8 cellular contexts compared by ENCODE assay signal in genomic region chr6:3247255-3248146, GRCh38. TPM values are rescaled to one million over a fixed set of nuclear protein-coding genes. Genes with fewer than 3 reads are reported as not detected.
DNase-seq lines count a peak whose midpoint lies in the region; ATAC-seq and TF ChIP-seq lines count a peak whose summit lies in the region.

No MANE protein-coding gene starts in this region.

- no peaks in the 10 kb centered on the region for H4K20me1 ChIP-seq in GM23248 (ENCODE audit: insufficient read depth)

- DNase-seq in GM23248 (peak; percentile 91), glutamatergic neuron (peak; percentile 75), progenitor cell of endocrine pancreas (ENCODE audit: low spot score, unreplicated experiment) (peak; percentile 29), natural killer cell (no peak)
- DNase-seq in activated T-helper 2 cell treated with anti-CD3 and anti-CD28 coated beads, Interferon-gamma antibody, Interleukin-2, Interleukin-4, amounts not matched to agents 10 μg/mL and 5 μg/mL and 100 μg/mL, durations not matched to agents 14 hours and 24 hours and 36 hours (ENCODE audit: low spot score), result no peak

- ATAC-seq in GM21381 (IDR thresholded peaks at IDR 0.05; ENCODE audit: unreplicated experiment) (no peak), HG02763 (IDR thresholded peaks at IDR 0.05; ENCODE audit: unreplicated experiment) (no peak), natural killer cell (no peak)

- H2AFZ ChIP-seq in GM23248, result peak overlapping the region; percentile 88

- peaks cover 7% of the 10 kb centered on the region for H3K36me3 Mint-ChIP-seq in glutamatergic neuron (ENCODE audit: unreplicated experiment)
- peaks cover 5% of the 10 kb centered on the region for H3K36me3 Mint-ChIP-seq in progenitor cell of endocrine pancreas (ENCODE audit: insufficient read depth)
- no peaks in the 10 kb centered on the region for H3K36me3 Mint-ChIP-seq in activated T-helper 2 cell treated with anti-CD3 and anti-CD28 coated beads, Interferon-gamma antibody, Interleukin-2, Interleukin-4, amounts not matched to agents 10 μg/mL and 5 μg/mL and 100 μg/mL, durations not matched to agents 14 hours and 24 hours and 36 hours (ENCODE audit: low read depth)
- H3K36me3 Mint-ChIP-seq in natural killer cell, result no peaks in the 10 kb centered on the region

- 6 to 10% methylated on average over 36 of the region's 36 CpGs for WGBS in GM23248 (ENCODE audit: low coverage in 1 of 2, low lambda C conversion rate in 2 of 2, missing lambda C conversion rate in 2 of 2), 2 experiments

- H3K79me2 ChIP-seq in GM23248 (ENCODE audit: insufficient read depth), result no peaks in the 10 kb centered on the region

- peaks cover 4% of the 10 kb centered on the region for H3K27me3 Mint-ChIP-seq in glutamatergic neuron (ENCODE audit: unreplicated experiment)
- peaks cover 37% of the 10 kb centered on the region for H3K27me3 Mint-ChIP-seq in progenitor cell of endocrine pancreas
- peaks cover 57% of the 10 kb centered on the region for H3K27me3 Mint-ChIP-seq in activated T-helper 2 cell treated with anti-CD3 and anti-CD28 coated beads, Interferon-gamma antibody, Interleukin-2, Interleukin-4, amounts not matched to agents 10 μg/mL and 5 μg/mL and 100 μg/mL, durations not matched to agents 14 hours and 24 hours and 36 hours (ENCODE audit: low read depth)
- H3K27me3 Mint-ChIP-seq in natural killer cell (ENCODE audit: low read depth in 2 of 2), result peaks cover 48 to 61% of the 10 kb centered on the region in 2 donors

- H3K4me3 ChIP-seq in GM23248, result peak overlapping the region; percentile 65

- H3F3A ChIP-seq in GM23248 (ENCODE audit: insufficient read depth), result peaks cover 16% of the 10 kb centered on the region

- no peaks in the 10 kb centered on the region for H3K9me3 ChIP-seq in GM23248 (ENCODE audit: low read depth)

- H3K27me3 ChIP-seq in GM23248 (replicated peaks; ENCODE audit: insufficient read depth), result no peaks in the 10 kb centered on the region

- TF ChIP-seq CTCF in VCaP (conservative IDR thresholded peaks at IDR 0.05) (no peak), glutamatergic neuron (IDR thresholded peaks at IDR 0.05; ENCODE audit: partially characterized antibody, unreplicated experiment) (no peak), progenitor cell of endocrine pancreas (IDR thresholded peaks at IDR 0.05; ENCODE audit: unreplicated experiment) (no peak), natural killer cell (IDR thresholded peaks at IDR 0.05) (no peak)

- H3K27ac ChIP-seq in GM23248, result peak overlapping the region; percentile 86
- peak overlapping the region; percentile 46; the same call in 1 of the 2 replicates for H3K27ac ChIP-seq in VCaP

- no peaks in the 10 kb centered on the region for H3K9me2 ChIP-seq in GM23248 (ENCODE audit: insufficient read depth)

- peak overlapping the region; percentile 79 for H3K9ac ChIP-seq in GM23248

- no peaks in the 10 kb centered on the region for H3K36me3 ChIP-seq in GM23248 (ENCODE audit: low read depth)

- H3K4me2 ChIP-seq in GM23248 (ENCODE audit: unreplicated experiment), result peak overlapping the region; percentile 91

- in situ Hi-C loops in GM23248 (cut with MboI), result no loop called here

- H3K4me3 Mint-ChIP-seq in glutamatergic neuron (ENCODE audit: unreplicated experiment) (peak overlapping the region; percentile 61), progenitor cell of endocrine pancreas (ENCODE audit: low read depth) (peak overlapping the region; percentile 51), natural killer cell (no peak overlapping the region)
- H3K4me3 Mint-ChIP-seq in activated T-helper 2 cell treated with anti-CD3 and anti-CD28 coated beads, Interferon-gamma antibody, Interleukin-2, Interleukin-4, amounts not matched to agents 10 μg/mL and 5 μg/mL and 100 μg/mL, durations not matched to agents 14 hours and 24 hours and 36 hours (ENCODE audit: low read depth), result no peak overlapping the region

- H3K4me1 Mint-ChIP-seq in glutamatergic neuron (ENCODE audit: low read depth, unreplicated experiment) (peaks cover 29% of the 10 kb centered on the region), progenitor cell of endocrine pancreas (ENCODE audit: low read depth) (peaks cover 19% of the 10 kb centered on the region), natural killer cell (peaks cover 8 to 12% of the 10 kb centered on the region in 2 donors)
- H3K4me1 Mint-ChIP-seq in activated T-helper 2 cell treated with anti-CD3 and anti-CD28 coated beads, Interferon-gamma antibody, Interleukin-2, Interleukin-4, amounts not matched to agents 10 μg/mL and 5 μg/mL and 100 μg/mL, durations not matched to agents 14 hours and 24 hours and 36 hours (ENCODE audit: low read depth), result peaks cover 6% of the 10 kb centered on the region

- intact Hi-C loops in activated T-helper 2 cell treated with anti-CD3 and anti-CD28 coated beads, Interferon-gamma antibody, Interleukin-2, Interleukin-4, amounts not matched to agents 10 μg/mL and 5 μg/mL and 100 μg/mL, durations not matched to agents 14 hours and 24 hours and 36 hours (cut with micrococcal nuclease), result no loop called here
- intact Hi-C loops in natural killer cell (cut with micrococcal nuclease), result no loop called here

- H3K4me1 ChIP-seq in GM23248 (ENCODE audit: insufficient read depth), result peaks cover 18% of the 10 kb centered on the region

- H3K27ac Mint-ChIP-seq in glutamatergic neuron (ENCODE audit: unreplicated experiment) (peak overlapping the region; percentile 86), progenitor cell of endocrine pancreas (peak overlapping the region; percentile 91), natural killer cell (no peak overlapping the region)
- H3K27ac Mint-ChIP-seq in activated T-helper 2 cell treated with anti-CD3 and anti-CD28 coated beads, Interferon-gamma antibody, Interleukin-2, Interleukin-4, amounts not matched to agents 10 μg/mL and 5 μg/mL and 100 μg/mL, durations not matched to agents 14 hours and 24 hours and 36 hours, result no peak overlapping the region

- H3K9me3 Mint-ChIP-seq in glutamatergic neuron (ENCODE audit: unreplicated experiment) (peaks cover 4% of the 10 kb centered on the region), progenitor cell of endocrine pancreas (ENCODE audit: low read depth) (peaks cover 5% of the 10 kb centered on the region), natural killer cell (no peaks in the 10 kb centered on the region)
- no peaks in the 10 kb centered on the region for H3K9me3 Mint-ChIP-seq in activated T-helper 2 cell treated with anti-CD3 and anti-CD28 coated beads, Interferon-gamma antibody, Interleukin-2, Interleukin-4, amounts not matched to agents 10 μg/mL and 5 μg/mL and 100 μg/mL, durations not matched to agents 14 hours and 24 hours and 36 hours

RNA-seq across cellular contexts. Expression of gene PSMG4, which starts 11.2 kb away (rescaled TPM):
- 20.0 and 24.5 TPM in 2 replicates for total RNA-seq in GM23248 (2014; rRNA removed; shearing (Covaris generic))
- polyA plus RNA-seq in GM23248 (2016; fragmentation: Nextera tagmentation; extraction: Ambion mirVana), result 46.9 and 47.1 TPM in 2 replicates
- total RNA-seq in glutamatergic neuron (ENCODE audit: unreplicated experiment) (37.2 TPM), progenitor cell of endocrine pancreas (17.7 and 18.9 TPM in 2 replicates), natural killer cell (10 to 100 TPM in 2 of 3 donors, 1 to 10 TPM in 1; 8.3 to 15.3 (median 11.3) TPM)
- 26.4 and 30.9 TPM in 2 replicates for total RNA-seq in activated T-helper 2 cell treated with anti-CD3 and anti-CD28 coated beads, Interferon-gamma antibody, Interleukin-2, Interleukin-4, amounts not matched to agents 10 μg/mL and 5 μg/mL and 100 μg/mL, durations not matched to agents 14 hours and 24 hours and 36 hours

RNA-seq across cellular contexts. Expression of gene TUBB2B, which starts 20.0 kb away (rescaled TPM):
- total RNA-seq in GM23248 (2014; rRNA removed; shearing (Covaris generic)), result 8.5 and 10.4 TPM in 2 replicates
- 8.1 and 9.0 TPM in 2 replicates for polyA plus RNA-seq in GM23248 (2016; fragmentation: Nextera tagmentation; extraction: Ambion mirVana)
- total RNA-seq in glutamatergic neuron (ENCODE audit: unreplicated experiment) (1,777 TPM), progenitor cell of endocrine pancreas (268 and 276 TPM in 2 replicates), natural killer cell (under 1 TPM in 2 of 3 donors, not detected in 1; 0.66 to 0.75 TPM)
- total RNA-seq in activated T-helper 2 cell treated with anti-CD3 and anti-CD28 coated beads, Interferon-gamma antibody, Interleukin-2, Interleukin-4, amounts not matched to agents 10 μg/mL and 5 μg/mL and 100 μg/mL, durations not matched to agents 14 hours and 24 hours and 36 hours, result 0.41 and 0.60 TPM in 2 replicates

Comparison
In these comparisons a context has a peak if more than half of its experiments do, and no peak if none do; other contexts are left out.
1. DNase-seq: peak in GM23248 (single experiment), glutamatergic neuron (single experiment) and progenitor cell of endocrine pancreas (single experiment); none in activated T-helper 2 cell treated with anti-CD3 and anti-CD28 coated beads, Interferon-gamma antibody, Interleukin-2, Interleukin-4, amounts not matched to agents 10 μg/mL and 5 μg/mL and 100 μg/mL, durations not matched to agents 14 hours and 24 hours and 36 hours (single experiment) and natural killer cell (single experiment).
2. H3K27ac Mint-ChIP-seq: peak in glutamatergic neuron (single experiment) and progenitor cell of endocrine pancreas (single experiment); none in activated T-helper 2 cell treated with anti-CD3 and anti-CD28 coated beads, Interferon-gamma antibody, Interleukin-2, Interleukin-4, amounts not matched to agents 10 μg/mL and 5 μg/mL and 100 μg/mL, durations not matched to agents 14 hours and 24 hours and 36 hours (single experiment) and natural killer cell (0 of 2).
3. H3K4me3 Mint-ChIP-seq: peak in glutamatergic neuron (single experiment) and progenitor cell of endocrine pancreas (single experiment); none in activated T-helper 2 cell treated with anti-CD3 and anti-CD28 coated beads, Interferon-gamma antibody, Interleukin-2, Interleukin-4, amounts not matched to agents 10 μg/mL and 5 μg/mL and 100 μg/mL, durations not matched to agents 14 hours and 24 hours and 36 hours (single experiment) and natural killer cell (single experiment).
4. RNA of gene TUBB2B, which starts 20.0 kb away (total RNA-seq): 1,777 TPM in glutamatergic neuron (single experiment) and 268 to 276 TPM in progenitor cell of endocrine pancreas; 8.5 to 10.4 TPM in GM23248, 0.66 to 0.75 TPM in natural killer cell and 0.41 to 0.60 TPM in activated T-helper 2 cell treated with anti-CD3 and anti-CD28 coated beads, Interferon-gamma antibody, Interleukin-2, Interleukin-4, amounts not matched to agents 10 μg/mL and 5 μg/mL and 100 μg/mL, durations not matched to agents 14 hours and 24 hours and 36 hours; every median in the first group is over 10 times any median in the second.